ENCODE assay signal across 8 cellular contexts in the genomic region with DNA sequence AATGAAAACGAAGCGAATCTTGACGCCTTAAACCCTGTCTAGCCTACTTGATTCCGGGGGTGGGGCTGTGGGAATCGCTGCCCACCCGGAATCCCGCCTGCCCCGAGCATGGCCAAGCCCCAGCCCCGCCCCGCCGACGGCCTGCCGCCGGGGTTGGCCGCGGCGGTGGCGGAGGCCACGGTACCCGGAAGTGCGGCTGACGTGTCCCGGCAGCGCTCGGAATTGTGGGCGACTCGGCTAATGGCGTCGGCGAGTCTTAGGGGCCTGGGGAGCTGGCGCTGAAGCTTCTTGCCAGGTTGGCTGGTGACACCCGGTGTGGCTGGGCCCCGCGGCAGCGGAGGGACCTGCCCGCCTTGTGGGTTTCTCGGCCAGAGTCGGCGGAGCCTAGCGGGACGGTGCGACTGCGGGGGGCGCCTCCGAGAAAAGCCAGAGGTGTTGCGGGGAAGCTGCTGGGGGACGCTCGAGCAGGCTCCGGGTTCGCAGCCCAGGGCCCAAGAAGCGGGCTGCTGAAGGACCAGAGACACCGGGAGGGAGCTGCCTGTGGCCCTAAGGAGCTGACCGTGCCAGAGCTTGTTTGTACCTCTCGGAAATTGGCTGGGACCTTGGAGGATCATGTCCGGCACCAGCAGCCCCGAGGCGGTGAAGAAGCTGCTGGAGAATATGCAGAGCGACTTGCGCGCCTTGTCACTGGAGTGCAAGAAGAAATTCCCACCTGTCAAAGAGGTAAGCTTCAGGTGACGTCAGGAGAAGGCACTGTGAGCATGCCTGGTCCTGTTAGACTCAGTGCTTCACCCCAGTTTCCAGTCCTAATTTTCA. TPM values are rescaled to one million over a fixed set of nuclear protein-coding genes. Genes with fewer than 3 reads are reported as not detected.
DNase-seq lines count a peak whose midpoint lies in the region; ATAC-seq, FAIRE-seq and TF ChIP-seq lines count a peak whose summit lies in the region.

A gene with protein sequence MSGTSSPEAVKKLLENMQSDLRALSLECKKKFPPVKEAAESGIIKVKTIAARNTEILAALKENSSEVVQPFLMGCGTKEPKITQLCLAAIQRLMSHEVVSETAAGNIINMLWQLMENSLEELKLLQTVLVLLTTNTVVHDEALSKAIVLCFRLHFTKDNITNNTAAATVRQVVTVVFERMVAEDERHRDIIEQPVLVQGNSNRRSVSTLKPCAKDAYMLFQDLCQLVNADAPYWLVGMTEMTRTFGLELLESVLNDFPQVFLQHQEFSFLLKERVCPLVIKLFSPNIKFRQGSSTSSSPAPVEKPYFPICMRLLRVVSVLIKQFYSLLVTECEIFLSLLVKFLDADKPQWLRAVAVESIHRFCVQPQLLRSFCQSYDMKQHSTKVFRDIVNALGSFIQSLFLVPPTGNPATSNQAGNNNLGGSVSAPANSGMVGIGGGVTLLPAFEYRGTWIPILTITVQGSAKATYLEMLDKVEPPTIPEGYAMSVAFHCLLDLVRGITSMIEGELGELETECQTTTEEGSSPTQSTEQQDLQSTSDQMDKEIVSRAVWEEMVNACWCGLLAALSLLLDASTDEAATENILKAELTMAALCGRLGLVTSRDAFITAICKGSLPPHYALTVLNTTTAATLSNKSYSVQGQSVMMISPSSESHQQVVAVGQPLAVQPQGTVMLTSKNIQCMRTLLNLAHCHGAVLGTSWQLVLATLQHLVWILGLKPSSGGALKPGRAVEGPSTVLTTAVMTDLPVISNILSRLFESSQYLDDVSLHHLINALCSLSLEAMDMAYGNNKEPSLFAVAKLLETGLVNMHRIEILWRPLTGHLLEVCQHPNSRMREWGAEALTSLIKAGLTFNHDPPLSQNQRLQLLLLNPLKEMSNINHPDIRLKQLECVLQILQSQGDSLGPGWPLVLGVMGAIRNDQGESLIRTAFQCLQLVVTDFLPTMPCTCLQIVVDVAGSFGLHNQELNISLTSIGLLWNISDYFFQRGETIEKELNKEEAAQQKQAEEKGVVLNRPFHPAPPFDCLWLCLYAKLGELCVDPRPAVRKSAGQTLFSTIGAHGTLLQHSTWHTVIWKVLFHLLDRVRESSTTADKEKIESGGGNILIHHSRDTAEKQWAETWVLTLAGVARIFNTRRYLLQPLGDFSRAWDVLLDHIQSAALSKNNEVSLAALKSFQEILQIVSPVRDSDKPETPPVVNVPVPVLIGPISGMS (N-terminal part only) (plus strand): TSS at position 231 of the 816 bp plus-strand sequence. CDS start 382 bp downstream, at position 613.

- peak within 1 kb of the TSS; percentile 84 to 96 (median 89) for H3K4me2 ChIP-seq in BLaER1 treated with 17β-estradiol and CSF1 and Interleukin-3, amounts not matched to agents 10 nM and 100 nM
- peak within 1 kb of the TSS; percentile 81 for H3K4me2 ChIP-seq in HepG2 (ENCODE audit: low read depth, low read length)

- ATAC-seq in GM19328 (IDR thresholded peaks at IDR 0.05; ENCODE audit: unreplicated experiment) (peak; percentile 98), HG03469 (IDR thresholded peaks at IDR 0.05; ENCODE audit: unreplicated experiment) (peak; percentile 87), HepG2 (peak; percentile 99)

- CTCF ChIA-PET in HepG2 (lab: Yijun Ruan, JAX; ENCODE audit: low intra/inter-chr PET ratio, low total read pairs), result no interaction called here

- peak within 1 kb of the TSS; percentile 80 to 100 (median 95) for H3K4me3 ChIP-seq in BLaER1 treated with 17β-estradiol and CSF1 and Interleukin-3, amounts not matched to agents 10 nM and 100 nM
- peak within 1 kb of the TSS; percentile 81 to 98 (median 85) for H3K4me3 ChIP-seq in HepG2 (replicated peaks in 1 of 3; ENCODE audit: insufficient read depth in 1 of 3, low read depth in 2 of 3, low read length in 3 of 3)

- TF ChIP-seq CTCF in HepG2 (CRISPR knock-in tag; IDR thresholded peaks at IDR 0.05), result no peak

- H2AFZ ChIP-seq in HepG2 (ENCODE audit: low read length), result peak within 1 kb of the TSS; percentile 97

- H3K79me2 ChIP-seq in HepG2 (ENCODE audit: insufficient read depth, low read length), result peaks cover 43% of the 10 kb centered on the region

- peaks cover 32 to 37% (median 35%) of the 10 kb centered on the region in 11 experiments for H3K9me3 ChIP-seq in BLaER1 treated with 17β-estradiol and CSF1 and Interleukin-3, amounts not matched to agents 10 nM and 100 nM (replicated peaks in 1 of 11)
- H3K9me3 ChIP-seq in HepG2 (ENCODE audit: low read length), result peaks cover 4% of the 10 kb centered on the region; the same call in 1 of the 2 replicates

- TF ChIP-seq EP300 in HepG2 (IDR thresholded peaks at IDR 0.05; ENCODE audit: low read depth in 2 of 2, low read length in 2 of 2) (no peak; a peak in 1 of 4 replicates), HepG2 (CRISPR knock-in tag; IDR thresholded peaks at IDR 0.05; ENCODE audit: borderline replicate concordance) (no peak)

- no TSS peak for BruUV-seq in HepG2 (replicated peaks; lab: Mats Ljungman, UMichigan)

- WGBS in HepG2 (ENCODE audit: low lambda C conversion rate), result 0% methylated on average over 14 of the region's 61 CpGs

- peaks cover 6 to 15% (median 14%) of the 10 kb centered on the region in 11 experiments; a peak in 20 of 22 replicates for H3K36me3 ChIP-seq in BLaER1 treated with 17β-estradiol and CSF1 and Interleukin-3, amounts not matched to agents 10 nM and 100 nM
- 0 out of 5 replicates have a peak, but pooled peaks cover 0 to 4% of the 10 kb centered on the region in 2 experiments for H3K36me3 ChIP-seq in HepG2 (replicated peaks in 1 of 2; ENCODE audit: control insufficient read depth in 1 of 2, insufficient read depth in 2 of 2, low read length in 2 of 2)

- FAIRE-seq in HepG2 (lab: Jason Lieb, UNC), result no peak

- intact Hi-C loops in HepG2 (cut with micrococcal nuclease; ENCODE audit: unreplicated experiment), result loop anchor here (2.0 to 5.0 kb wide), 2 partner anchors 28 to 205 kb away; a partner anchor contains a TSS

- TF ChIP-seq RAD21 in HepG2 (CRISPR knock-in tag; IDR thresholded peaks at IDR 0.05), result no peak

- peak within 1 kb of the TSS; percentile 90 to 99 (median 95) for H3K9ac ChIP-seq in BLaER1 treated with 17β-estradiol and CSF1 and Interleukin-3, amounts not matched to agents 10 nM and 100 nM
- H3K9ac ChIP-seq in HepG2 (ENCODE audit: insufficient read depth, low read depth, low read length), result peak within 1 kb of the TSS; percentile 95

- DNase-seq in NCI-H748 (lab: John Stamatoyannopoulos, UW; ENCODE audit: unreplicated experiment) (peak; percentile 91), dedifferentiated amniotic fluid mesenchymal stem cell (ENCODE audit: extremely low spot score) (peak; percentile 86), HepG2 (ENCODE audit: low spot score) (peak; percentile 73)
- DNase-seq in activated CD4-positive, alpha-beta T cell treated with anti-CD3 and anti-CD28 coated beads, Interleukin-2, amount 50 U/mL, for 24 hours (ENCODE audit: low read depth in 1 of 2, low spot score in 1 of 2), result peak; percentile 66 to 77
- peak; percentile 78 to 79 for DNase-seq in stimulated activated CD4-positive, alpha-beta T cell treated with anti-CD3 and anti-CD28 coated beads, Interleukin-2, amount 100 ng/mL, for 48 hours

- POLR2A ChIA-PET in HepG2 (lab: Yijun Ruan, JAX), result interaction anchor here (1.0 to 1.4 kb wide), 5 partner anchors 15 to 466 kb away, joined by 3 to 8 read pairs (median 4); no protein-coding TSS in a partner anchor

- peak within 1 kb of the TSS; percentile 85 to 98 (median 91) for H3K27ac ChIP-seq in BLaER1 treated with 17β-estradiol and CSF1 and Interleukin-3, amounts not matched to agents 10 nM and 100 nM
- H3K27ac ChIP-seq in HepG2 (ENCODE audit: extremely low read length, insufficient read depth, low read length), result peak within 1 kb of the TSS; percentile 77

- no peaks in the 10 kb centered on the region for H3K27me3 ChIP-seq in BLaER1 treated with 17β-estradiol and CSF1 and Interleukin-3, amounts not matched to agents 10 nM and 100 nM
- no peaks in the 10 kb centered on the region; a peak in 1 of 5 replicates for H3K27me3 ChIP-seq in HepG2 (ENCODE audit: control insufficient read depth in 1 of 2, insufficient read depth in 2 of 2, low read length in 2 of 2)

- H4K20me1 ChIP-seq in BLaER1 treated with 17β-estradiol and CSF1 and Interleukin-3, amounts not matched to agents 10 nM and 100 nM, result peaks cover 0 to 43% (median 17%) of the 10 kb centered on the region in 11 experiments; a peak in 12 of 22 replicates
- H4K20me1 ChIP-seq in HepG2 (ENCODE audit: insufficient read depth, low read length), result peaks cover 4% of the 10 kb centered on the region; the same call in 1 of the 2 replicates

- peak; percentile 90 to 91 for TF ChIP-seq POLR2A in HepG2 (IDR thresholded peaks at IDR 0.05; ENCODE audit: insufficient read depth in 1 of 2, low read depth in 2 of 2, low read length in 2 of 2)

- in situ Hi-C loops in HepG2 (cut with HindIII; ENCODE audit: extremely low pct_ligation_motif_present, low pct_unique_long_range_greater_than_20kb), result no loop called here

- peaks cover 12 to 33% (median 24%) of the 10 kb centered on the region in 10 experiments for H3K4me1 ChIP-seq in BLaER1 treated with 17β-estradiol and CSF1 and Interleukin-3, amounts not matched to agents 10 nM and 100 nM
- H3K4me1 ChIP-seq in HepG2 (ENCODE audit: insufficient read depth, low read length), result peaks cover 19% of the 10 kb centered on the region

RNA-seq across cellular contexts. Expression of the gene that starts here (rescaled TPM):
- 24.8 and 34.0 TPM in 2 replicates for total RNA-seq in HepG2 (2016; rRNA removed; fragmentation: Illumina TruSeq; extraction: Trizol)
- total RNA-seq in HepG2 (2016; cell fraction: cytosol; rRNA removed; fragmentation: Illumina TruSeq; extraction: Trizol; ENCODE audit: low read depth), result 3.0 and 4.5 TPM in 2 replicates
- 24.5 and 34.0 TPM in 2 replicates for total RNA-seq in HepG2 (2016; cell fraction: insoluble cytoplasmic fraction; rRNA removed; fragmentation: Illumina TruSeq; extraction: Trizol)
- 5.0 and 5.5 TPM in 2 replicates for total RNA-seq in HepG2 (2016; cell fraction: membrane; rRNA removed; fragmentation: Illumina TruSeq; extraction: Trizol)
- 54.8 and 57.7 TPM in 2 replicates for total RNA-seq in HepG2 (2016; cell fraction: nucleus; rRNA removed; fragmentation: Illumina TruSeq; extraction: Trizol)
- polyA plus RNA-seq in HepG2 (2011; rRNA removed), result 8.7 and 10.5 TPM in 2 replicates
- 2.0 and 4.2 TPM in 2 replicates for polyA plus RNA-seq in HepG2 (2011; cell fraction: cytosol; rRNA removed)
- 18.1 and 25.5 TPM in 2 replicates for polyA plus RNA-seq in HepG2 (2011; cell fraction: nucleus; rRNA removed)
- polyA plus RNA-seq in HepG2 (2012), result 11.7 and 15.4 TPM in 2 replicates
- 0.35 and 0.85 TPM in 2 replicates for polyA plus RNA-seq in HepG2 (2016; cell fraction: cytosol; fragmentation: Illumina TruSeq; extraction: Trizol; ENCODE audit: low read depth)
- polyA plus RNA-seq in HepG2 (2016; cell fraction: insoluble cytoplasmic fraction; fragmentation: Illumina TruSeq; extraction: Trizol; ENCODE audit: low read depth), result 18.1 and 20.8 TPM in 2 replicates
- 0.91 and 1.5 TPM in 2 replicates for polyA plus RNA-seq in HepG2 (2016; cell fraction: membrane; fragmentation: Illumina TruSeq; extraction: Trizol; ENCODE audit: low read depth)
- 61.9 and 62.6 TPM in 2 replicates for polyA plus RNA-seq in HepG2 (2016; cell fraction: nucleus; fragmentation: Illumina TruSeq; extraction: Trizol; ENCODE audit: insufficient read depth, low read depth)
- polyA minus RNA-seq in HepG2 (2011; rRNA and poly(A)+ RNA removed; ENCODE audit: low replicate concordance), result 13.6 and 14.8 TPM in 2 replicates
- 9.7 and 12.8 TPM in 2 replicates for polyA minus RNA-seq in HepG2 (2011; cell fraction: cytosol; rRNA and poly(A)+ RNA removed)
- polyA minus RNA-seq in HepG2 (2011; cell fraction: nucleus; rRNA and poly(A)+ RNA removed), result 98.0 and 102 TPM in 2 replicates

Comparison
In these comparisons a context has a peak if more than half of its experiments do, and no peak if none do; other contexts are left out.
1. Peak in every context shown above with its lines: DNase-seq, ATAC-seq, H3K4me3 ChIP-seq and H3K27ac ChIP-seq.